In genomic region chr9:89842267-89842768, GRCh38 we compare ENCODE assay signal across 2 cellular contexts.
TF ChIP-seq lines count a peak whose summit lies in the region.

No MANE protein-coding gene starts in this region.

TF ChIP-seq in liver, 16 proteins besides CTCF, POLR2A, EP300 and RAD21:
- TF ChIP-seq FOXA1 (IDR thresholded peaks at IDR 0.05) = peak; percentile 39
- TF ChIP-seq, protein P1, sequence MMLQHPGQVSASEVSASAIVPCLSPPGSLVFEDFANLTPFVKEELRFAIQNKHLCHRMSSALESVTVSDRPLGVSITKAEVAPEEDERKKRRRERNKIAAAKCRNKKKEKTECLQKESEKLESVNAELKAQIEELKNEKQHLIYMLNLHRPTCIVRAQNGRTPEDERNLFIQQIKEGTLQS (IDR thresholded peaks at IDR 0.05) = no peak
- peak; percentile 89 to 96 for TF ChIP-seq HNF4A (conservative IDR thresholded peaks at IDR 0.05)
- no peak for TF ChIP-seq TAF1 (conservative IDR thresholded peaks at IDR 0.05)
- TF ChIP-seq, protein P2, sequence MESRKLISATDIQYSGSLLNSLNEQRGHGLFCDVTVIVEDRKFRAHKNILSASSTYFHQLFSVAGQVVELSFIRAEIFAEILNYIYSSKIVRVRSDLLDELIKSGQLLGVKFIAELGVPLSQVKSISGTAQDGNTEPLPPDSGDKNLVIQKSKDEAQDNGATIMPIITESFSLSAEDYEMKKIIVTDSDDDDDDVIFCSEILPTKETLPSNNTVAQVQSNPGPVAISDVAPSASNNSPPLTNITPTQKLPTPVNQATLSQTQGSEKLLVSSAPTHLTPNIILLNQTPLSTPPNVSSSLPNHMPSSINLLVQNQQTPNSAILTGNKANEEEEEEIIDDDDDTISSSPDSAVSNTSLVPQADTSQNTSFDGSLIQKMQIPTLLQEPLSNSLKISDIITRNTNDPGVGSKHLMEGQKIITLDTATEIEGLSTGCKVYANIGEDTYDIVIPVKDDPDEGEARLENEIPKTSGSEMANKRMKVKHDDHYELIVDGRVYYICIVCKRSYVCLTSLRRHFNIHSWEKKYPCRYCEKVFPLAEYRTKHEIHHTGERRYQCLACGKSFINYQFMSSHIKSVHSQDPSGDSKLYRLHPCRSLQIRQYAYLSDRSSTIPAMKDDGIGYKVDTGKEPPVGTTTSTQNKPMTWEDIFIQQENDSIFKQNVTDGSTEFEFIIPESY (IDR thresholded peaks at IDR 0.05) = no peak
- TF ChIP-seq REST (IDR thresholded peaks at IDR 0.05) = peak; percentile 55
- TF ChIP-seq SP1 (IDR thresholded peaks at IDR 0.05) = peak; percentile 85
- TF ChIP-seq NR2F2 (IDR thresholded peaks at IDR 0.05) = no peak
- no peak for TF ChIP-seq FOXA2 (IDR thresholded peaks at IDR 0.05)
- peak; percentile 31 for TF ChIP-seq YY1 (IDR thresholded peaks at IDR 0.05)
- peak; percentile 72 to 82 for TF ChIP-seq RXRA (IDR thresholded peaks at IDR 0.05)
- TF ChIP-seq EGR1 (IDR thresholded peaks at IDR 0.05; ENCODE audit: low read depth in 2 of 2) = no peak
- TF ChIP-seq GABPA (IDR thresholded peaks at IDR 0.05 in 1 of 2, conservative IDR thresholded peaks at IDR 0.05 in 1 of 2) = no peak
- peak; percentile 47 for TF ChIP-seq HNF4G (IDR thresholded peaks at IDR 0.05)
- TF ChIP-seq, protein P3, sequence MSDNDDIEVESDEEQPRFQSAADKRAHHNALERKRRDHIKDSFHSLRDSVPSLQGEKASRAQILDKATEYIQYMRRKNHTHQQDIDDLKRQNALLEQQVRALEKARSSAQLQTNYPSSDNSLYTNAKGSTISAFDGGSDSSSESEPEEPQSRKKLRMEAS (IDR thresholded peaks at IDR 0.05) = peak; percentile 85
- TF ChIP-seq JUND (IDR thresholded peaks at IDR 0.05) = peak in 1 of 2 donors; percentile 31

TF ChIP-seq in HepG2, 621 proteins besides CTCF, POLR2A, EP300 and RAD21:
- TF ChIP-seq DZIP1 (CRISPR knock-in tag; IDR thresholded peaks at IDR 0.05) (no peak), ZNF281 (CRISPR knock-in tag; IDR thresholded peaks at IDR 0.05; ENCODE audit: borderline replicate concordance) (no peak), CC2D1A (CRISPR knock-in tag; IDR thresholded peaks at IDR 0.05) (no peak), MEF2D (CRISPR knock-in tag; IDR thresholded peaks at IDR 0.05) (no peak), ZNF512 (CRISPR knock-in tag; IDR thresholded peaks at IDR 0.05) (no peak), ATM (IDR thresholded peaks at IDR 0.05; ENCODE audit: borderline replicate concordance) (no peak), ARID2 (CRISPR knock-in tag; IDR thresholded peaks at IDR 0.05; ENCODE audit: borderline replicate concordance) (no peak), REPIN1 (CRISPR knock-in tag; IDR thresholded peaks at IDR 0.05; ENCODE audit: borderline replicate concordance, low read depth) (no peak), ZNF350 (CRISPR knock-in tag; IDR thresholded peaks at IDR 0.05; ENCODE audit: borderline replicate concordance, low read depth) (no peak), ZNF230 (CRISPR knock-in tag; IDR thresholded peaks at IDR 0.05) (no peak), ZFX (CRISPR knock-in tag; IDR thresholded peaks at IDR 0.05; ENCODE audit: low read depth) (no peak), ZNF205 (CRISPR knock-in tag; IDR thresholded peaks at IDR 0.05) (no peak), ZNF383 (CRISPR knock-in tag; IDR thresholded peaks at IDR 0.05; ENCODE audit: borderline replicate concordance) (no peak), SALL2 (CRISPR knock-in tag; IDR thresholded peaks at IDR 0.05) (no peak)
- TF ChIP-seq, protein P4, sequence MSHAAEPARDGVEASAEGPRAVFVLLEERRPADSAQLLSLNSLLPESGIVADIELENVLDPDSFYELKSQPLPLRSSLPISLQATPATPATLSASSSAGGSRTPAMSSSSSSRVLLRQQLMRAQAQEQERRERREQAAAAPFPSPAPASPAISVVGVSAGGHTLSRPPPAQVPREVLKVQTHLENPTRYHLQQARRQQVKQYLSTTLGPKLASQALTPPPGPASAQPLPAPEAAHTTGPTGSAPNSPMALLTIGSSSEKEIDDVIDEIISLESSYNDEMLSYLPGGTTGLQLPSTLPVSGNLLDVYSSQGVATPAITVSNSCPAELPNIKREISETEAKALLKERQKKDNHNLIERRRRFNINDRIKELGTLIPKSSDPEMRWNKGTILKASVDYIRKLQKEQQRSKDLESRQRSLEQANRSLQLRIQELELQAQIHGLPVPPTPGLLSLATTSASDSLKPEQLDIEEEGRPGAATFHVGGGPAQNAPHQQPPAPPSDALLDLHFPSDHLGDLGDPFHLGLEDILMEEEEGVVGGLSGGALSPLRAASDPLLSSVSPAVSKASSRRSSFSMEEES (CRISPR knock-in tag; IDR thresholded peaks at IDR 0.05) = no peak
TF ChIP-seq in HepG2: peak in this region for 0.
